11 cellular contexts compared by ENCODE assay signal in the genomic region with DNA sequence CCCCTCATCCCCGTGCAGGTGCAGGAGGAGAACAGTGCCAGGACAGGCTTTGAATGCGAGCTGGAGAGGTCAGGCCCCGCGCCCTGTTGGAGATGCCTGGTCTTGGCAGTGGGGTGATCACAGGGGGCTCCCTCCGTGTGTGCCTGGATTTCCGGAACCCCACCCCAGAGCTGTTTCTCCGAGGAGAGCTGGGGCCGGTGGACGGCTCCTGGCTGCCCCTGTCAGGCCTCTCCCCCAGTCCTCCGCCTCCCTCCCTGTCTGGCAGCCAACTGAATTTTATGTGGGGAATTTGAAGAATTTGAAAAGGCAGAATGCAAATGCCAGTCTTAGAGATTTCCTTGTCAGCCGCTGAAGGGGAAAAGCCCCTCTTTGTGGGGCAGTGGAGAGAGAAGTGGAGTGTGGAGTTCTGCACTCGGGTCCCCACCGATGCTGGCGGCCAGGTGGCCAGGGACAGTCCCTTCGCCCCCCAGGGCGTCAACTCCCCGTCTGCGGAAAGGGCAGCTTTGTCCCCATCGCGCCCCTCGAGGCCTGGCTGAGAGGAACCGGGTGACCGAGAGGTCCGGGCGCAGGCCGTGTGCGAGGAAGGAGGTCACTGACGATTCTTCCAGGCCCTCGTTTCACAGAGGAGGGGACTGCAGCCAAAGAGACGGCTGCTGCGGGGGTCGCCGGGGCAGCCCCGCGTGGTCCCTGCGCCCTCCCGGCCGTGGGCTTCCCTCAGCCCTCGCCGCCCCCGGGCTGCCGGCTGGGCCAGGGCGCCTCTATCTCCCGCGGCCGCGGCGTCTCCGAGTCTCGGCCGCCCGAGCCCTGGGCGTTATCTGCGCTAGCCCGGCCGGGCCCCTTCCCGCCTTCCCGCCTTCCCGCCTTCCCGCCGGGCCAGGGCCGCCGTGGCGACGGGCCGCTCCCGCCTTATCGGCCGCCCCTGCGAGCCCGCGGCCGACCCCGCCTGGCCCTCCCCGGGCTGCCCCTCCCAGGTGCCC. TPM values are rescaled to one million over a fixed set of nuclear protein-coding genes. Genes with fewer than 3 reads are reported as not detected.
A peak's percentile ranks its signal among the peaks of the same experiment; 100 is the strongest.
DNase-seq lines count a peak whose midpoint lies in the region; ATAC-seq and TF ChIP-seq lines count a peak whose summit lies in the region.
"Had no signal": no experiment of that assay in that cellular context is flagged by ENCODE, and none has a peak within 500 bp of the region (broad histone marks: within the 10 kb centered on the region; RNA-seq: fewer than 3 reads in every experiment).

No MANE protein-coding gene starts in this region.

- H3K36me3 Mint-ChIP-seq in effector memory CD8-positive, alpha-beta T cell (ENCODE audit: insufficient read depth) = no peaks in the 10 kb centered on the region

- in situ Hi-C loops in gastrocnemius medialis (cut with MboI; ENCODE audit: low sequenced_read_pairs in 4 of 4) = loop anchor here in 3 of 4 donors (5.0 to 25.0 kb wide), 3 partner anchors 151 to 233 kb away; no protein-coding TSS in a partner anchor

- H3K27ac Mint-ChIP-seq in effector memory CD8-positive, alpha-beta T cell = no peak overlapping the region

- H3K36me3 ChIP-seq in ES-I3 (ENCODE audit: insufficient read depth, low read length) = no peaks in the 10 kb centered on the region
- H3K36me3 ChIP-seq in gastrocnemius medialis = no peaks in the 10 kb centered on the region

- H3K9me3 ChIP-seq in ES-I3 (ENCODE audit: control insufficient read depth, insufficient read depth, low read length) = no peaks in the 10 kb centered on the region
- no peaks in the 10 kb centered on the region for H3K9me3 ChIP-seq in iPS-18c (ENCODE audit: control insufficient read depth, insufficient read depth, low read length)
- H3K9me3 ChIP-seq in gastrocnemius medialis = no peaks in the 10 kb centered on the region

- TF ChIP-seq POLR2A in gastrocnemius medialis (IDR thresholded peaks at IDR 0.05) = no peak

- H3K4me3 Mint-ChIP-seq in effector memory CD8-positive, alpha-beta T cell = no peak overlapping the region
- H3K4me3 Mint-ChIP-seq: central memory CD8-positive, alpha-beta T cell had no signal

- H3K9ac ChIP-seq in ES-I3 (ENCODE audit: low read depth, low read length) = peak overlapping the region; percentile 34

- H3K4me1 ChIP-seq in ES-I3 (ENCODE audit: insufficient read depth, low read length) = peaks cover 46% of the 10 kb centered on the region
- peaks cover 4 to 8% of the 10 kb centered on the region in 2 donors for H3K4me1 ChIP-seq in gastrocnemius medialis

- H3K9me3 Mint-ChIP-seq in effector memory CD8-positive, alpha-beta T cell = no peaks in the 10 kb centered on the region
- H3K9me3 Mint-ChIP-seq: central memory CD8-positive, alpha-beta T cell had no signal

- no peaks in the 10 kb centered on the region for H3K4me1 Mint-ChIP-seq in effector memory CD8-positive, alpha-beta T cell (ENCODE audit: low read depth in 2 of 2)
- H3K4me1 Mint-ChIP-seq: central memory CD8-positive, alpha-beta T cell had no signal

- intact Hi-C loops in gastrocnemius medialis (cut with DNase I; ENCODE audit: low total_unique reads) = loop anchor here (5.0 kb wide), 1 partner anchor 231 kb away; no protein-coding TSS in a partner anchor

- peak overlapping the region; percentile 6 for H3K4me3 ChIP-seq in iPS-18c (ENCODE audit: insufficient read depth, low read depth, low read length)
- peak overlapping the region in 3 of 4 donors; percentile 20 to 52 (median 43) for H3K4me3 ChIP-seq in gastrocnemius medialis

- peaks cover 28 to 55% of the 10 kb centered on the region in 2 donors for H3K27me3 Mint-ChIP-seq in effector memory CD8-positive, alpha-beta T cell

- no peak for ATAC-seq in gastrocnemius medialis
- ATAC-seq in effector memory CD8-positive, alpha-beta T cell (replicated peaks) = no peak

- peaks cover 20 to 32% (median 20%) of the 10 kb centered on the region in 3 donors for H3K27me3 ChIP-seq in gastrocnemius medialis

- DNase-seq in astrocyte of the hippocampus (ENCODE audit: low read depth, low spot score) (peak; percentile 86), gastrocnemius medialis (no peak), NCI-H2029 treated with DMSO at 0.1 percent for 48 hours (lab: John Stamatoyannopoulos, UW) (no peak), globus pallidus (ENCODE audit: low spot score) (no peak), NCI-H187 treated with DMSO at 0.1 percent for 48 hours (lab: John Stamatoyannopoulos, UW) (no peak)
- no peak for DNase-seq in effector memory CD8-positive, alpha-beta T cell
- DNase-seq: NCI-H2107; stimulated activated CD4-positive, alpha-beta T cell treated with anti-CD3 and anti-CD28 coated beads, Interleukin-12 subunit alpha, Interleukin-12 subunit beta, amount 100 ng/mL, for 4 hours had no signal

- no peak for TF ChIP-seq CTCF in gastrocnemius medialis (IDR thresholded peaks at IDR 0.05 in 4 of 5, conservative IDR thresholded peaks at IDR 0.05 in 1 of 5)

- no peak overlapping the region for H3K27ac ChIP-seq in gastrocnemius medialis

RNA-seq across cellular contexts. Expression of a gene that starts 56.0 kb away (rescaled TPM):
- total RNA-seq in gastrocnemius medialis = not detected
